1 cellular context compared by ENCODE assay signal in the genomic region with DNA sequence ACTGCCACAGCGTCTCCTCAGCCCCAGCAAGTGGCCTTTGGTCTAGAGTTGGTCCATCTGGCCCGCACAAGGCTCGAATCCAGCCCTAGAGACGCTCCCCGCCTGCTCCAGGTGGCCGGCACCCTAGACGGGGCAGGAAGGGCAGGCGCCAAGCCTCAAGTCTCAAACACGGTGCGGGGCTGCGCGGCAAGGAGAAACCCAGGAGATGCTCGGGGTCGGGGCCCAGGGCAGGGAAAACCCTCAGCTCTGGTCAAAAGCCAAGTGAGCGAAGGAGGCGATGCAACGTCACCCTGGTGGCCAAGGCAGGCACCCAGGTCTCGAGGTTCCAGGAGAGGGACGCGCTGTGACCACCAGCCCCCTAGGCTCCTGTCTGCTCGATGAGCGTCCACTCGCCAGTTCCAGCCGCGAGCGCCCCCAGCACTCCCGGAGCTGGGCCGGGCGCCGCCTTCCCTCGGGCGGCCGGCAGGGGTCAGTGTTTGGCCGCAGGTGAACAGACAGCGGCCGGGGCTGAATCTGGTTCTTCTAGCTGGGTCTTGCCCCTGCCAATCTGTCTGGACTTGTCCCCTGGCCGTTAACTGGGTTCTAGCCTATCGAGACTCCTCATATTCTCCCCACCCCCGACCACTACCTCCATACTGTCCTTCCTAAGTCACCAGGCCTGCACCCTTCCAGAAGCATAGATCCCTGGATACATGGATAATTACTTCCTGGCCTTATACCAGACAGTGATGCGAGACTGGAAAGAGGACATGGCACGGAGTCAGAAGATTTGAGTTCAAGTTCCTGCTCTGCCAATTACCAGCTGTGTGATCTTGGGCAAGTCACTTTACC.
TF ChIP-seq lines count a peak whose summit lies in the region.

No MANE protein-coding gene starts in this region.

TF ChIP-seq in SK-N-SH, 30 proteins besides CTCF, POLR2A, EP300 and RAD21 (continued from another document):
- TF ChIP-seq NRF1 (IDR thresholded peaks at IDR 0.05; ENCODE audit: low read depth, low read length) = no peak
- TF ChIP-seq, protein P1, sequence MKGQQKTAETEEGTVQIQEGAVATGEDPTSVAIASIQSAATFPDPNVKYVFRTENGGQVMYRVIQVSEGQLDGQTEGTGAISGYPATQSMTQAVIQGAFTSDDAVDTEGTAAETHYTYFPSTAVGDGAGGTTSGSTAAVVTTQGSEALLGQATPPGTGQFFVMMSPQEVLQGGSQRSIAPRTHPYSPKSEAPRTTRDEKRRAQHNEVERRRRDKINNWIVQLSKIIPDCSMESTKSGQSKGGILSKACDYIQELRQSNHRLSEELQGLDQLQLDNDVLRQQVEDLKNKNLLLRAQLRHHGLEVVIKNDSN (IDR thresholded peaks at IDR 0.05; ENCODE audit: borderline replicate concordance, low read depth) = no peak
- TF ChIP-seq ELF1 (IDR thresholded peaks at IDR 0.05) = no peak
- TF ChIP-seq SMC3 (IDR thresholded peaks at IDR 0.05; ENCODE audit: low read depth, low read length) = peak; percentile 62
- TF ChIP-seq, protein P2, sequence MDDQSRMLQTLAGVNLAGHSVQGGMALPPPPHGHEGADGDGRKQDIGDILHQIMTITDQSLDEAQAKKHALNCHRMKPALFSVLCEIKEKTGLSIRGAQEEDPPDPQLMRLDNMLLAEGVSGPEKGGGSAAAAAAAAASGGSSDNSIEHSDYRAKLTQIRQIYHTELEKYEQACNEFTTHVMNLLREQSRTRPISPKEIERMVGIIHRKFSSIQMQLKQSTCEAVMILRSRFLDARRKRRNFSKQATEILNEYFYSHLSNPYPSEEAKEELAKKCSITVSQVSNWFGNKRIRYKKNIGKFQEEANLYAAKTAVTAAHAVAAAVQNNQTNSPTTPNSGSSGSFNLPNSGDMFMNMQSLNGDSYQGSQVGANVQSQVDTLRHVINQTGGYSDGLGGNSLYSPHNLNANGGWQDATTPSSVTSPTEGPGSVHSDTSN (IDR thresholded peaks at IDR 0.05) = no peak
